Comparison of ENCODE assay signal across 7 cellular contexts in genomic region chr3:49539659-49540560, GRCh38.
DNase-seq lines count a peak whose midpoint lies in the region; ATAC-seq and TF ChIP-seq lines count a peak whose summit lies in the region.

No MANE protein-coding gene starts in this region.

- DNase-seq in NCI-H2029 (lab: John Stamatoyannopoulos, UW) (peak; percentile 80), T-helper 9 cell (peak; percentile 95), astrocyte of the cerebellum (ENCODE audit: low read depth) (peak; percentile 86), hepatic stellate cell (ENCODE audit: low spot score) (peak; percentile 90), retina (peak; percentile 96)

- H3K4me3 ChIP-seq in astrocyte of the cerebellum (ENCODE audit: low read depth, low read length) = peak overlapping the region; percentile 42

- in situ Hi-C loops in astrocyte of the cerebellum (cut with HindIII; ENCODE audit: low sequenced_read_pairs) = no loop called here

- TF ChIP-seq CTCF in astrocyte of the cerebellum (IDR thresholded peaks at IDR 0.05; ENCODE audit: low read depth, low read length, missing control alignments) = peak; percentile 80

- peak; percentile 63 for ATAC-seq in GM18508 (IDR thresholded peaks at IDR 0.05; ENCODE audit: insufficient read depth, unreplicated experiment)
- peak; percentile 82 for ATAC-seq in HG02981 (IDR thresholded peaks at IDR 0.05; ENCODE audit: unreplicated experiment)

Comparison
In these comparisons a context has a peak if more than half of its experiments do, and no peak if none do; other contexts are left out.
1. Peak in every context shown above with its lines: DNase-seq, ATAC-seq and H3K4me3 ChIP-seq.